ENCODE assay signal across 22 cellular contexts in genomic region chr18:46716827-46717226, GRCh38. TPM values are rescaled to one million over a fixed set of nuclear protein-coding genes. Genes with fewer than 3 reads are reported as not detected.
"Had no signal": no experiment of that assay in that cellular context is flagged by ENCODE, and none has a peak within 500 bp of the region (broad histone marks: within the 10 kb centered on the region; RNA-seq: fewer than 3 reads in every experiment).

No MANE protein-coding gene starts in this region.

- H3K9me3 ChIP-seq: esophagus squamous epithelium, neutrophil, pancreas, spleen, tibial nerve, vagina had no signal

- H3K27me3 ChIP-seq: hepatocyte, pancreas, tibial nerve, vagina had no signal

- DNase-seq: activated B cell treated with CpG ODN at 0.5 μM for 24 hours; activated CD4-positive, alpha-beta memory T cell treated with anti-CD3 and anti-CD28 coated beads for 36 hours; activated CD4-positive, alpha-beta T cell treated with anti-CD3 and anti-CD28 coated beads for 4 hours; dermis blood vessel endothelial cell; effector memory CD8-positive, alpha-beta T cell; esophagus squamous epithelium; left cardiac atrium; spleen; stimulated activated CD4-positive, alpha-beta T cell treated with anti-CD3 and anti-CD28 coated beads, Interleukin-4, amount 100 ng/mL, for 4 hours; stimulated activated naive B cell treated with anti-CD40 and anti-IgM and Interleukin-4, amounts not matched to agents 10 μg/mL and 1 μg/mL and 100 μg/mL, for 72 hours; T-cell had no signal

- H3K4me3 Mint-ChIP-seq: activated B cell treated with CpG ODN at 0.5 μM for 24 hours; activated CD4-positive, alpha-beta memory T cell treated with anti-CD3 and anti-CD28 coated beads for 36 hours; activated naive CD8-positive, alpha-beta T cell; effector memory CD8-positive, alpha-beta T cell; stimulated activated naive B cell treated with anti-CD40 and anti-IgM and Interleukin-4, amounts not matched to agents 10 μg/mL and 1 μg/mL and 100 μg/mL, for 72 hours; T-cell had no signal

- H3K9me3 Mint-ChIP-seq: activated B cell treated with CpG ODN at 0.5 μM for 24 hours; activated CD4-positive, alpha-beta memory T cell treated with anti-CD3 and anti-CD28 coated beads for 36 hours; effector memory CD8-positive, alpha-beta T cell; stimulated activated naive B cell treated with anti-CD40 and anti-IgM and Interleukin-4, amounts not matched to agents 10 μg/mL and 1 μg/mL and 100 μg/mL, for 72 hours; T-cell had no signal

- H3K27ac Mint-ChIP-seq: activated B cell treated with CpG ODN at 0.5 μM for 24 hours; activated CD4-positive, alpha-beta memory T cell treated with anti-CD3 and anti-CD28 coated beads for 36 hours; activated naive CD8-positive, alpha-beta T cell; effector memory CD8-positive, alpha-beta T cell; stimulated activated naive B cell treated with anti-CD40 and anti-IgM and Interleukin-4, amounts not matched to agents 10 μg/mL and 1 μg/mL and 100 μg/mL, for 72 hours; T-cell had no signal

- H3K36me3 Mint-ChIP-seq: activated CD4-positive, alpha-beta memory T cell treated with anti-CD3 and anti-CD28 coated beads for 36 hours; activated naive CD8-positive, alpha-beta T cell; stimulated activated naive B cell treated with anti-CD40 and anti-IgM and Interleukin-4, amounts not matched to agents 10 μg/mL and 1 μg/mL and 100 μg/mL, for 72 hours; T-cell had no signal

- H3K36me3 ChIP-seq: cardiac muscle cell, esophagus squamous epithelium, neutrophil, pancreas, spleen, tibial nerve, vagina had no signal

- H3K4me1 Mint-ChIP-seq: activated B cell treated with CpG ODN at 0.5 μM for 24 hours; stimulated activated naive B cell treated with anti-CD40 and anti-IgM and Interleukin-4, amounts not matched to agents 10 μg/mL and 1 μg/mL and 100 μg/mL, for 72 hours; T-cell had no signal

- H3K79me2 ChIP-seq: hepatocyte had no signal

- H3K27ac ChIP-seq: cardiac muscle cell, esophagus squamous epithelium, hepatocyte, neutrophil, pancreas, spleen, tibial nerve, vagina had no signal

- H2AFZ ChIP-seq: hepatocyte had no signal

- H3K4me1 ChIP-seq: pancreas, tibial nerve had no signal

- H3K4me3 ChIP-seq: cardiac muscle cell, esophagus squamous epithelium, hepatocyte, pancreas, spleen, tibial nerve, vagina had no signal

- FAIRE-seq: islet of Langerhans, pancreas had no signal

- ATAC-seq: effector memory CD8-positive, alpha-beta T cell; left cardiac atrium; pancreas; sciatic nerve; stimulated activated naive B cell treated with anti-CD40 and anti-IgM and Interleukin-4, amounts not matched to agents 10 μg/mL and 1 μg/mL and 100 μg/mL, for 72 hours; T-cell had no signal

- H3K4me2 ChIP-seq: hepatocyte had no signal

RNA-seq across cellular contexts. Expression of gene ST8SIA5, which starts 40.0 kb away (rescaled TPM):
- total RNA-seq: activated B cell treated with CpG ODN at 0.5 μM for 24 hours; activated CD4-positive, alpha-beta memory T cell treated with anti-CD3 and anti-CD28 coated beads for 36 hours; cardiac muscle cell; dermis blood vessel endothelial cell; esophagus squamous epithelium; hepatocyte; lung microvascular endothelial cell; tibial nerve; vagina had no signal

RNA-seq across cellular contexts. Expression of gene LOXHD1, which starts 59.8 kb away (rescaled TPM):
- total RNA-seq: activated B cell treated with CpG ODN at 0.5 μM for 24 hours, glomerular endothelial cell, hepatocyte, lung microvascular endothelial cell, vagina had no signal
- polyA plus RNA-seq: cardiac muscle cell, hepatocyte had no signal
